9 cellular contexts compared by ENCODE assay signal in the genomic region with DNA sequence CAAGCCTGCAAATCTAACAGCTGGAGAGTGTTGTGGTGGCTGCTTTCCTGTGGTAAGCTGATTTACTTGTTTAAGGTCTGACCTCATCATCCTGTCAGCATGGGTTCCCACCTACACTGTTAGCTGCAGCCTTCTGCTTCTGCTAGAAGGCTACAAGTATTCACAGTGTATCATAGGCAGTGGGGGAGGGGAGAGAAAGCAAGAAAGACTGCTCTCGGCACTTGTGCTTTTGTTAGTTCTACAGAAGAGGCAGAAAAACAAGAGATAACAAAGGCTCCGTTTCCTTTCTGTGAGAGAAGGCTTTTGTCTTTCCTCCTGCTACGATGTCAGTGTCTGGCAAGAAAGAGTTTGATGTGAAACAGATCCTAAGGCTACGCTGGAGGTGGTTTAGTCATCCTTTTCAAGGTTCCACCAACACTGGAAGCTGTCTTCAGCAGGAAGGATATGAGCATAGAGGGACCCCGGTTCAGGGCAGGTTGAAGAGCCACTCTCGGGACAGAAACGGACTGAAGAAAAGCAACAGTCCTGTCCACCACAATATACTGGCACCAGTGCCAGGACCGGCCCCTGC. TPM values are rescaled to one million over a fixed set of nuclear protein-coding genes. Genes with fewer than 3 reads are reported as not detected.
DNase-seq lines count a peak whose midpoint lies in the region; ATAC-seq, FAIRE-seq and TF ChIP-seq lines count a peak whose summit lies in the region.
"Had no signal": no experiment of that assay in that cellular context is flagged by ENCODE, and none has a peak within 500 bp of the region (broad histone marks: within the 10 kb centered on the region; RNA-seq: fewer than 3 reads in every experiment).

A gene with protein sequence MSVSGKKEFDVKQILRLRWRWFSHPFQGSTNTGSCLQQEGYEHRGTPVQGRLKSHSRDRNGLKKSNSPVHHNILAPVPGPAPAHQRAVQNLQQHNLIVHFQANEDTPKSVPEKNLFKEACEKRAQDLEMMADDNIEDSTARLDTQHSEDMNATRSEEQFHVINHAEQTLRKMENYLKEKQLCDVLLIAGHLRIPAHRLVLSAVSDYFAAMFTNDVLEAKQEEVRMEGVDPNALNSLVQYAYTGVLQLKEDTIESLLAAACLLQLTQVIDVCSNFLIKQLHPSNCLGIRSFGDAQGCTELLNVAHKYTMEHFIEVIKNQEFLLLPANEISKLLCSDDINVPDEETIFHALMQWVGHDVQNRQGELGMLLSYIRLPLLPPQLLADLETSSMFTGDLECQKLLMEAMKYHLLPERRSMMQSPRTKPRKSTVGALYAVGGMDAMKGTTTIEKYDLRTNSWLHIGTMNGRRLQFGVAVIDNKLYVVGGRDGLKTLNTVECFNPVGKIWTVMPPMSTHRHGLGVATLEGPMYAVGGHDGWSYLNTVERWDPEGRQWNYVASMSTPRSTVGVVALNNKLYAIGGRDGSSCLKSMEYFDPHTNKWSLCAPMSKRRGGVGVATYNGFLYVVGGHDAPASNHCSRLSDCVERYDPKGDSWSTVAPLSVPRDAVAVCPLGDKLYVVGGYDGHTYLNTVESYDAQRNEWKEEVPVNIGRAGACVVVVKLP (plus strand): TSS at position 232 of the 571 bp plus-strand sequence. CDS start 92 bp downstream, at position 324.

- H2BK120ac ChIP-seq in trophoblast cell (ENCODE audit: insufficient read depth, low read length, poor library complexity): no peak within 1 kb of the TSS

- no peak within 1 kb of the TSS for H3K23ac ChIP-seq in trophoblast cell (ENCODE audit: low read length)

- H2AFZ ChIP-seq in trophoblast cell (ENCODE audit: insufficient read depth, low read length, poor library complexity): no peak within 1 kb of the TSS

- no peak within 1 kb of the TSS for H3K4ac ChIP-seq in trophoblast cell (ENCODE audit: low read depth, low read length)

- no peaks in the 10 kb centered on the region for H3K9me3 ChIP-seq in trophoblast cell (ENCODE audit: insufficient read depth, low read depth, low read length)

- no peaks in the 10 kb centered on the region for H3K4me1 ChIP-seq in trophoblast cell (ENCODE audit: control insufficient read depth in 1 of 2, insufficient read depth in 2 of 2, low read length in 2 of 2)

- H3K79me2 ChIP-seq in trophoblast cell (ENCODE audit: control insufficient read depth, insufficient read depth, low read length, poor library complexity): no peaks in the 10 kb centered on the region

- no peak within 1 kb of the TSS for H4K8ac ChIP-seq in trophoblast cell (ENCODE audit: low read depth, low read length)

- no peak within 1 kb of the TSS for H4K12ac ChIP-seq in trophoblast cell (ENCODE audit: low read depth, low read length)

- DNase-seq in H54 (ENCODE audit: insufficient read length, low spot score): no peak
- DNase-seq in RPMI7951 (ENCODE audit: low read depth): peak; percentile 75
- peak; percentile 81 for DNase-seq in globus pallidus (ENCODE audit: low spot score)
- no peak for DNase-seq in trophoblast cell
- DNase-seq in NCI-H1048 (lab: John Stamatoyannopoulos, UW): no peak
- DNase-seq in DMS79 treated with DMSO at 0.1 percent for 48 hours (lab: John Stamatoyannopoulos, UW): no peak
- no peak for DNase-seq in activated CD4-positive, alpha-beta T cell treated with anti-CD3 and anti-CD28 coated beads, Interleukin-2, amount 10 ng/mL, durations not matched to agents 24 days and 14 days

- ATAC-seq in GM19455 (IDR thresholded peaks at IDR 0.05; ENCODE audit: unreplicated experiment): no peak

- H3K14ac ChIP-seq in trophoblast cell (ENCODE audit: low read length): no peak within 1 kb of the TSS

- no peaks in the 10 kb centered on the region for H3K4me1 Mint-ChIP-seq in activated CD4-positive, alpha-beta T cell treated with anti-CD3 and anti-CD28 coated beads, Interleukin-2, amount 10 ng/mL, durations not matched to agents 24 days and 14 days
- H3K4me1 Mint-ChIP-seq: central memory CD8-positive, alpha-beta T cell had no signal

- H3K36me3 Mint-ChIP-seq in activated CD4-positive, alpha-beta T cell treated with anti-CD3 and anti-CD28 coated beads, Interleukin-2, amount 10 ng/mL, durations not matched to agents 24 days and 14 days (ENCODE audit: low read depth): no peaks in the 10 kb centered on the region

- H3K27ac Mint-ChIP-seq in activated CD4-positive, alpha-beta T cell treated with anti-CD3 and anti-CD28 coated beads, Interleukin-2, amount 10 ng/mL, durations not matched to agents 24 days and 14 days: no peak within 1 kb of the TSS

- WGBS in trophoblast cell (ENCODE audit: extremely low coverage, insufficient coverage, insufficient read length): no CpG with 5 or more reads among the region's 8 CpGs

- no peak within 1 kb of the TSS for H2BK12ac ChIP-seq in trophoblast cell (ENCODE audit: low read length)

- H3K79me1 ChIP-seq in trophoblast cell (ENCODE audit: low read length): no peaks in the 10 kb centered on the region

- peak within 1 kb of the TSS; percentile 47 for H3K27ac ChIP-seq in trophoblast cell (ENCODE audit: low read depth, low read length)

- H3K4me3 ChIP-seq in trophoblast cell (ENCODE audit: low read depth, low read length): no peak within 1 kb of the TSS

- H3K36me3 ChIP-seq in trophoblast cell (ENCODE audit: control insufficient read depth in 1 of 2, insufficient read depth in 2 of 2, low read length in 2 of 2): no peaks in the 10 kb centered on the region

- no peak within 1 kb of the TSS for H2AK5ac ChIP-seq in trophoblast cell (ENCODE audit: low read length)

- peak within 1 kb of the TSS; percentile 62 for H3K4me2 ChIP-seq in trophoblast cell (ENCODE audit: low read length)

- TF ChIP-seq POLR2A in H54 (IDR thresholded peaks at IDR 0.05; ENCODE audit: low read depth, low read length): no peak

- no peak within 1 kb of the TSS for H4K91ac ChIP-seq in trophoblast cell (ENCODE audit: low read depth, low read length)

- no peak within 1 kb of the TSS for H2BK5ac ChIP-seq in trophoblast cell (ENCODE audit: low read depth, low read length, poor library complexity)

- no peak within 1 kb of the TSS for H3K9ac ChIP-seq in trophoblast cell (ENCODE audit: low read length)

- H3K27me3 ChIP-seq in trophoblast cell (ENCODE audit: insufficient read depth, low read length): no peaks in the 10 kb centered on the region

- H3K9me3 Mint-ChIP-seq in activated CD4-positive, alpha-beta T cell treated with anti-CD3 and anti-CD28 coated beads, Interleukin-2, amount 10 ng/mL, durations not matched to agents 24 days and 14 days: no peaks in the 10 kb centered on the region
- H3K9me3 Mint-ChIP-seq: central memory CD8-positive, alpha-beta T cell had no signal

- FAIRE-seq in H54 (lab: Jason Lieb, UNC): peak; percentile 98

- H3K4me3 Mint-ChIP-seq in activated CD4-positive, alpha-beta T cell treated with anti-CD3 and anti-CD28 coated beads, Interleukin-2, amount 10 ng/mL, durations not matched to agents 24 days and 14 days: no peak within 1 kb of the TSS
- H3K4me3 Mint-ChIP-seq: central memory CD8-positive, alpha-beta T cell had no signal

- H3K18ac ChIP-seq in trophoblast cell (ENCODE audit: low read length): no peak within 1 kb of the TSS

- intact Hi-C loops in activated CD4-positive, alpha-beta T cell treated with anti-CD3 and anti-CD28 coated beads, Interleukin-2, amount 10 ng/mL, durations not matched to agents 24 days and 14 days (cut with micrococcal nuclease): no loop called here

- no peaks in the 10 kb centered on the region for H3K27me3 Mint-ChIP-seq in activated CD4-positive, alpha-beta T cell treated with anti-CD3 and anti-CD28 coated beads, Interleukin-2, amount 10 ng/mL, durations not matched to agents 24 days and 14 days
- H3K27me3 Mint-ChIP-seq: central memory CD8-positive, alpha-beta T cell had no signal

RNA-seq across cellular contexts. Expression of the gene that starts here (rescaled TPM):
- total RNA-seq in RPMI7951 (2014; rRNA removed; shearing (Covaris generic)): 2.7 and 3.0 TPM in 2 replicates
- polyA plus RNA-seq in trophoblast cell (2013): 0.42 and 0.44 TPM in 2 replicates
- total RNA-seq in activated CD4-positive, alpha-beta T cell treated with anti-CD3 and anti-CD28 coated beads, Interleukin-2, amount 10 ng/mL, durations not matched to agents 24 days and 14 days: not detected in 2 replicates

Comparison
In these comparisons a context has a peak if more than half of its experiments do, and no peak if none do; other contexts are left out.
1. DNase-seq: peak in RPMI7951 (single experiment) and globus pallidus (single experiment); none in H54 (single experiment), trophoblast cell (0 of 2), NCI-H1048 (single experiment), DMS79 treated with DMSO at 0.1 percent for 48 hours (single experiment) and activated CD4-positive, alpha-beta T cell treated with anti-CD3 and anti-CD28 coated beads, Interleukin-2, amount 10 ng/mL, durations not matched to agents 24 days and 14 days (single experiment).